18 cellular contexts compared by ENCODE assay signal in the genomic region with DNA sequence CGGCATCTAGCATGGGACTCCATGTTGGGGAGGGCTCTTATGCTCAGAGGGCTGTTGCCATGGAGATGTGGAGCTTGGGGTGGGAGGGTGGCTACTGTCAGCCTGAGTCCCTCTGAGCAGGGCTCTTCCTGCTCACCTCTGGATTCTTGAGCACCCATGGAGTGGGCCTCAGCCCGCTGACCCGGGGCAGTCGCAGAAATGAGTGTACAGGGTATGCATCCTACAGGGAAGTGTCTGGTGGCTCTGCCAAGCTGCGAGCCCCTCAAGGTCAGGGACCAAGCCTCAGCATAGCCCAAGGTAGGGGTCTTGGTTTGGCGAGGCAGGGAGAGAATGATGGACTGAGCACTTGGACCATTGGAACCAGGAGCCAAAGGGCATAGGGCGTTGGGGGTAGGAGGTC.
"Had no signal": no experiment of that assay in that cellular context is flagged by ENCODE, and none has a peak within 500 bp of the region (broad histone marks: within the 10 kb centered on the region; RNA-seq: fewer than 3 reads in every experiment).

No MANE protein-coding gene starts in this region.

- H3K9me3 ChIP-seq: esophagus muscularis mucosa, thoracic aorta had no signal

- H2AFZ ChIP-seq: hepatocyte had no signal

- H3K4me2 ChIP-seq: hepatocyte had no signal

- FAIRE-seq: endothelial cell of umbilical vein had no signal

- ATAC-seq: activated CD4-positive, CD25-positive, alpha-beta regulatory T cell treated with anti-CD3 and anti-CD28 coated beads, Interleukin-2, amount 50 U/mL, for 24 hours; activated naive CD8-positive, alpha-beta T cell treated with anti-CD3 and anti-CD28 coated beads, Interleukin-2, amount 50 U/mL, for 24 hours; left colon had no signal

- DNase-seq: activated CD4-positive, alpha-beta T cell treated with anti-CD3 and anti-CD28 coated beads, Interleukin-2, amount 10 ng/mL, durations not matched to agents 7 days and 5 days; activated CD8-positive, alpha-beta memory T cell treated with anti-CD3 and anti-CD28 coated beads for 24 hours; activated CD8-positive, alpha-beta memory T cell treated with anti-CD3 and anti-CD28 coated beads, Interleukin-2, amount 50 U/mL, for 48 hours; activated effector memory CD4-positive, alpha-beta T cell treated with Interleukin-2 at 50 U/mL for 16 hours; activated naive CD4-positive, alpha-beta T cell treated with anti-CD3 and anti-CD28 coated beads, Interleukin-2, amount 10 ng/mL, durations not matched to agents 7 days and 5 days; activated naive CD8-positive, alpha-beta T cell treated with anti-CD3 and anti-CD28 coated beads, Interleukin-2, amount 50 U/mL, for 24 hours; activated T-cell treated with anti-CD3 and anti-CD28 coated beads, Interleukin-2, amount 50 U/mL, for 48 hours; cerebellar nuclear complex; effector CD8-positive, alpha-beta T cell; left colon; stimulated activated CD4-positive, alpha-beta T cell treated with anti-CD3 and anti-CD28 coated beads, Interleukin-4, amount 100 ng/mL, for 1 hour; T1000 had no signal

- H3K4me3 ChIP-seq: esophagus muscularis mucosa, hepatocyte, skin epidermis, thoracic aorta had no signal

- H3K27me3 ChIP-seq: esophagus muscularis mucosa, hepatocyte had no signal

- H3K27ac ChIP-seq: hepatocyte had no signal
